Comparison of ENCODE assay signal across 14 cellular contexts in genomic region chrX:30643313-30643821, GRCh38. TPM values are rescaled to one million over a fixed set of nuclear protein-coding genes. Genes with fewer than 3 reads are reported as not detected.
A peak's percentile ranks its signal among the peaks of the same experiment; 100 is the strongest.
DNase-seq lines count a peak whose midpoint lies in the region; ATAC-seq, FAIRE-seq and TF ChIP-seq lines count a peak whose summit lies in the region.
"Had no signal": no experiment of that assay in that cellular context is flagged by ENCODE, and none has a peak within 500 bp of the region (broad histone marks: within the 10 kb centered on the region; RNA-seq: fewer than 3 reads in every experiment).

No MANE protein-coding gene starts in this region.

- no peak for TF ChIP-seq CTCF in WTC11 (IDR thresholded peaks at IDR 0.05)
- no peak for TF ChIP-seq CTCF in HepG2 (CRISPR knock-in tag; IDR thresholded peaks at IDR 0.05)
- no peak for TF ChIP-seq CTCF in A673 (conservative IDR thresholded peaks at IDR 0.05; ENCODE audit: low read depth, low read length)
- no peak for TF ChIP-seq CTCF in sigmoid colon (IDR thresholded peaks at IDR 0.05)

- peak overlapping the region in 2 of 3 experiments; percentile 7 to 37; a peak in 3 of 6 replicates for H3K4me3 ChIP-seq in HepG2 (replicated peaks in 1 of 3; ENCODE audit: insufficient read depth in 1 of 3, low read depth in 2 of 3, low read length in 3 of 3)
- no peak overlapping the region for H3K4me3 ChIP-seq in A673 (ENCODE audit: low read depth, low read length, poor library complexity, severe bottlenecking)
- no peak overlapping the region for H3K4me3 ChIP-seq in sigmoid colon

- H3K27me3 ChIP-seq in HepG2 (ENCODE audit: control insufficient read depth in 1 of 2, insufficient read depth in 2 of 2, low read length in 2 of 2) (no peaks in the 10 kb centered on the region), A673 (replicated peaks; ENCODE audit: insufficient read depth, low read depth, low read length, poor library complexity) (no peaks in the 10 kb centered on the region), sigmoid colon (no peaks in the 10 kb centered on the region)

- peaks cover 8% of the 10 kb centered on the region for H3K9me3 Mint-ChIP-seq in WTC11
- H3K9me3 Mint-ChIP-seq: activated naive CD4-positive, alpha-beta T cell treated with anti-CD3 and anti-CD28 coated beads, Interleukin-2, amount 50 U/mL, for 72 hours; type B pancreatic cell had no signal

- no peaks in the 10 kb centered on the region for H3K36me3 Mint-ChIP-seq in WTC11
- H3K36me3 Mint-ChIP-seq: type B pancreatic cell had no signal

- H3K9me3 ChIP-seq in HepG2 (ENCODE audit: low read length): no peaks in the 10 kb centered on the region
- no peaks in the 10 kb centered on the region for H3K9me3 ChIP-seq in A673 (ENCODE audit: low read depth, low read length, poor library complexity, severe bottlenecking)
- no peaks in the 10 kb centered on the region for H3K9me3 ChIP-seq in sigmoid colon

- H3K36me3 ChIP-seq in HepG2 (replicated peaks in 1 of 2; ENCODE audit: control insufficient read depth in 1 of 2, insufficient read depth in 2 of 2, low read length in 2 of 2) (no peaks in the 10 kb centered on the region), A673 (ENCODE audit: insufficient read depth, low read length, poor library complexity, severe bottlenecking) (no peaks in the 10 kb centered on the region), sigmoid colon (no peaks in the 10 kb centered on the region)

- POLR2A ChIA-PET in WTC11 (lab: Charles Lee) (no interaction called here), HepG2 (lab: Yijun Ruan, JAX) (interaction anchor here (0.9 to 2.7 kb wide), 8 partner anchors 8 to 88 kb away, joined by 3 to 37 read pairs (median 6); partner anchors contain the start of gene GK), A673 (lab: Charles Lee; ENCODE audit: low non-redundant PET) (no interaction called here)

- no peaks in the 10 kb centered on the region for H4K20me1 ChIP-seq in HepG2 (ENCODE audit: insufficient read depth, low read length)

- peaks cover 77% of the 10 kb centered on the region for H3K4me1 ChIP-seq in HepG2 (ENCODE audit: insufficient read depth, low read length)
- no peaks in the 10 kb centered on the region for H3K4me1 ChIP-seq in A673 (ENCODE audit: insufficient read depth, low read length, poor library complexity, severe bottlenecking)
- no peaks in the 10 kb centered on the region for H3K4me1 ChIP-seq in sigmoid colon

- H3K27ac ChIP-seq in HepG2 (ENCODE audit: extremely low read length, insufficient read depth, low read length) (peak overlapping the region; percentile 97), A673 (ENCODE audit: low read depth, low read length, poor library complexity, severe bottlenecking) (no peak overlapping the region), sigmoid colon (no peak overlapping the region)

- no peaks in the 10 kb centered on the region for H3K79me2 ChIP-seq in HepG2 (ENCODE audit: insufficient read depth, low read length)

- no peak overlapping the region for H3K27ac Mint-ChIP-seq in WTC11
- H3K27ac Mint-ChIP-seq: type B pancreatic cell had no signal

- FAIRE-seq in HepG2 (lab: Jason Lieb, UNC): peak; percentile 59

- 0% methylated on average over 2 of the region's 2 CpGs for WGBS in HepG2 (ENCODE audit: low lambda C conversion rate)
- WGBS in sigmoid colon, 2 donors: 64 to 83% methylated on average over 2 of the region's 2 CpGs

- no peak overlapping the region for H2AFZ ChIP-seq in HepG2 (ENCODE audit: low read length)

- no peaks in the 10 kb centered on the region for H3K27me3 Mint-ChIP-seq in WTC11 (ENCODE audit: low read depth)
- H3K27me3 Mint-ChIP-seq: type B pancreatic cell had no signal

- no peak for ATAC-seq in WTC11
- peak; percentile 84 for ATAC-seq in HepG2
- ATAC-seq in GM21381 (IDR thresholded peaks at IDR 0.05; ENCODE audit: unreplicated experiment): no peak

- TF ChIP-seq POLR2A in HepG2 (IDR thresholded peaks at IDR 0.05; ENCODE audit: insufficient read depth in 1 of 2, low read depth in 2 of 2, low read length in 2 of 2) (peak in 1 of 2 experiments; percentile 34; a peak in 1 of 4 replicates), sigmoid colon (IDR thresholded peaks at IDR 0.05) (no peak)

- TF ChIP-seq RAD21 in HepG2 (CRISPR knock-in tag; IDR thresholded peaks at IDR 0.05): no peak

- no peak overlapping the region for H3K4me3 Mint-ChIP-seq in WTC11
- H3K4me3 Mint-ChIP-seq: type B pancreatic cell had no signal

- CTCF ChIA-PET in WTC11 (lab: Charles Lee) (no interaction called here), HepG2 (lab: Yijun Ruan, JAX; ENCODE audit: low intra/inter-chr PET ratio, low total read pairs) (no interaction called here), A673 (lab: Charles Lee) (no interaction called here)

- BruUV-seq in HepG2 (replicated peaks; lab: Mats Ljungman, UMichigan): no TSS peak
- no TSS peak for BruUV-seq in A673 (replicated peaks; lab: Mats Ljungman, UMichigan)

- DNase-seq in AG08395 (ENCODE audit: low spot score) (peak; percentile 31), GM04503 (ENCODE audit: low read depth) (peak; percentile 39), WTC11 (ENCODE audit: low spot score) (no peak), HepG2 (ENCODE audit: low spot score) (peak; percentile 87), A673 (ENCODE audit: low spot score) (no peak), sigmoid colon (no peak)
- DNase-seq in effector CD4-positive, alpha-beta T cell: no peak
- DNase-seq: activated CD4-positive, alpha-beta T cell treated with anti-CD3 and anti-CD28 coated beads, Interleukin-2, amount 50 U/mL, for 1 hour; Calu3; head of caudate nucleus; NCI-H524 treated with DMSO at 0.1 percent for 48 hours had no signal

- TF ChIP-seq EP300 in HepG2 (IDR thresholded peaks at IDR 0.05; ENCODE audit: low read depth in 2 of 2, low read length in 2 of 2) (peak in 1 of 2 experiments; percentile 96; a peak in 2 of 4 replicates), HepG2 (CRISPR knock-in tag; IDR thresholded peaks at IDR 0.05; ENCODE audit: borderline replicate concordance) (peak; percentile 94), sigmoid colon (IDR thresholded peaks at IDR 0.05) (peak in 2 of 4 donors; percentile 55 to 80)

- intact Hi-C loops in HepG2 (cut with micrococcal nuclease; ENCODE audit: unreplicated experiment): no loop called here
- intact Hi-C loops in A673 (cut with micrococcal nuclease; ENCODE audit: unreplicated experiment): no loop called here
- intact Hi-C loops in sigmoid colon (cut with DNase I): no loop called here

- in situ Hi-C loops in HepG2 (cut with HindIII; ENCODE audit: extremely low pct_ligation_motif_present, low pct_unique_long_range_greater_than_20kb): no loop called here

- H3K4me1 Mint-ChIP-seq in WTC11: peaks cover 6% of the 10 kb centered on the region; the same call in 1 of the 2 replicates

- peak overlapping the region; percentile 65 for H3K4me2 ChIP-seq in HepG2 (ENCODE audit: low read depth, low read length)

- H3K9ac ChIP-seq in HepG2 (ENCODE audit: insufficient read depth, low read depth, low read length): peak overlapping the region; percentile 76

TF ChIP-seq in WTC11, 78 proteins besides CTCF, POLR2A, EP300 and RAD21 (continues in another document):
- TF ChIP-seq E2F5 (CRISPR knock-in tag; IDR thresholded peaks at IDR 0.05): no peak

TF ChIP-seq in HepG2, 621 proteins besides CTCF, POLR2A, EP300 and RAD21 (continues in another document):
- TF ChIP-seq HMGA1 (CRISPR knock-in tag; conservative IDR thresholded peaks at IDR 0.05) (no peak), CCDC6 (CRISPR knock-in tag; IDR thresholded peaks at IDR 0.05) (no peak), PCBP2 (optimal IDR thresholded peaks at IDR 0.05; ENCODE audit: low read depth, low read length, poor library complexity, severe bottlenecking) (no peak), ZBTB21 (CRISPR knock-in tag; IDR thresholded peaks at IDR 0.05) (peak; percentile 81; the same call in 1 of the 2 replicates), FOXK1 (CRISPR knock-in tag; IDR thresholded peaks at IDR 0.05; ENCODE audit: borderline replicate concordance, low read depth) (no peak), PHB2 (IDR thresholded peaks at IDR 0.05; ENCODE audit: partially characterized antibody) (no peak), ASH2L (IDR thresholded peaks at IDR 0.05; ENCODE audit: insufficient read length, low read depth, low read length) (peak; percentile 60), RXRA (CRISPR knock-in tag; IDR thresholded peaks at IDR 0.05) (no peak)

RNA-seq across cellular contexts. Expression of gene GK, which starts 9.9 kb away (rescaled TPM):
- total RNA-seq in WTC11 (2021) (5.3 to 7.5 TPM (median 5.3 TPM) in 3 replicates), HepG2 (2016; rRNA removed; fragmentation: Illumina TruSeq; extraction: Trizol) (64.2 and 91.1 TPM in 2 replicates), A673 (2021) (6.3 and 7.4 TPM in 2 replicates), sigmoid colon (1 to 10 TPM; 2.5 to 8.0 (median 2.7) TPM)
- total RNA-seq in HepG2 (2016; cell fraction: cytosol; rRNA removed; fragmentation: Illumina TruSeq; extraction: Trizol; ENCODE audit: low read depth): 8.4 and 10.9 TPM in 2 replicates
- total RNA-seq in HepG2 (2016; cell fraction: insoluble cytoplasmic fraction; rRNA removed; fragmentation: Illumina TruSeq; extraction: Trizol): 66.0 and 90.6 TPM in 2 replicates
- 16.0 and 19.5 TPM in 2 replicates for total RNA-seq in HepG2 (2016; cell fraction: membrane; rRNA removed; fragmentation: Illumina TruSeq; extraction: Trizol)
- total RNA-seq in HepG2 (2016; cell fraction: nucleus; rRNA removed; fragmentation: Illumina TruSeq; extraction: Trizol): 61.7 and 67.1 TPM in 2 replicates
- polyA plus RNA-seq in HepG2 (2011; rRNA removed) (265 and 274 TPM in 2 replicates), sigmoid colon (10 to 100 TPM; 14.1 to 47.6 (median 18.6) TPM)
- polyA plus RNA-seq in HepG2 (2011; cell fraction: cytosol; rRNA removed): 91.6 and 146 TPM in 2 replicates
- 267 and 310 TPM in 2 replicates for polyA plus RNA-seq in HepG2 (2011; cell fraction: nucleus; rRNA removed)
- 133 and 173 TPM in 2 replicates for polyA plus RNA-seq in HepG2 (2012)
- polyA plus RNA-seq in HepG2 (2016; cell fraction: cytosol; fragmentation: Illumina TruSeq; extraction: Trizol; ENCODE audit: low read depth): 4.9 and 5.5 TPM in 2 replicates
- polyA plus RNA-seq in HepG2 (2016; cell fraction: insoluble cytoplasmic fraction; fragmentation: Illumina TruSeq; extraction: Trizol; ENCODE audit: low read depth): 71.8 and 74.5 TPM in 2 replicates
- 8.3 and 9.0 TPM in 2 replicates for polyA plus RNA-seq in HepG2 (2016; cell fraction: membrane; fragmentation: Illumina TruSeq; extraction: Trizol; ENCODE audit: low read depth)
- polyA plus RNA-seq in HepG2 (2016; cell fraction: nucleus; fragmentation: Illumina TruSeq; extraction: Trizol; ENCODE audit: insufficient read depth, low read depth): 71.3 and 81.0 TPM in 2 replicates
- polyA minus RNA-seq in HepG2 (2011; rRNA and poly(A)+ RNA removed; ENCODE audit: low replicate concordance): 11.6 and 131 TPM in 2 replicates
- polyA minus RNA-seq in HepG2 (2011; cell fraction: cytosol; rRNA and poly(A)+ RNA removed): 129 and 164 TPM in 2 replicates
- 724 and 744 TPM in 2 replicates for polyA minus RNA-seq in HepG2 (2011; cell fraction: nucleus; rRNA and poly(A)+ RNA removed)

Comparison
In these comparisons a context has a peak if more than half of its experiments do, and no peak if none do; other contexts are left out.
1. DNase-seq: peak in AG08395 (single experiment), GM04503 (single experiment) and HepG2 (single experiment); none in WTC11 (single experiment), effector CD4-positive, alpha-beta T cell (single experiment), A673 (single experiment) and sigmoid colon (single experiment).
2. H3K4me3 ChIP-seq: peak in HepG2 (2 of 3); none in A673 (single experiment) and sigmoid colon (0 of 4).